Comparison of ENCODE assay signal across 12 cellular contexts in the genomic region with DNA sequence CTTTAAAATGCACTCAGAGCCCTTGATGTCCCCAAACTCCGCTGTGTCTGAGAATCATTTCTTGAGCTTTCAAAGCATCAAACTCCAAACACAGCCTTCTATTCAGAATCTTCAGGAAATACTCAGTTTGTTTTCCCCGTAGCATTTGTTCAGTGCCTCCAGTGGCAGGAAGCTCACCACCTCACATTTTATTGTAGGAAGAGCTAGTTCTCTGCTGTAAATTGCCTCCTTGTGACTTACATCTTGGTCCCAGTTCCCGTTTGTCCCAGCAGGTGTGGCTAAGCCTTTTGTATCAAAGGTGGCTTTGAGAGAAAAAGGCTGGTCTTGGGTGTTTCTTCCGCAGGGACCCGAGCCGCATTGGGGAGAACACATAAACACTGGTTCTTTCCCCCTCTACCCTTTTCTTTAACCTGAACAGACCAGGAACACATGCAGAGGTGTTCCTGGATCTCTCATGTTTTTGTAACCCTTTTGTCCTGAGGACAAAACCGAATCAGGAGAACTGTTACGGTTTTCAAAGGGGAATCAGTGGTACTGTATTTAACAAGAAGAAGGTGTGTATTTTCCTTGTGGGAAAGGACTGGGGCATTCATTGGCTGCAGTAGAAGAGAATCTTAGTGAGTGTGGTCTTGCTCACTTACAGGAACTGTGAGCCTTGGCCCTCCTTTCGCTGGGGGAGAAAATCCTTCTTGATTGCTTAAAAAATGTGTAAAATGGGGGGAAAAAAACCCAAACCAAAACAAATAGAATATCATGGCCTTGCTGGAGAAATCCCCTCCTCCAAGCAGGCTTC. TPM values are rescaled to one million over a fixed set of nuclear protein-coding genes. Genes with fewer than 3 reads are reported as not detected.
DNase-seq lines count a peak whose midpoint lies in the region; ATAC-seq, FAIRE-seq and TF ChIP-seq lines count a peak whose summit lies in the region.
"Had no signal": no experiment of that assay in that cellular context is flagged by ENCODE, and none has a peak within 500 bp of the region (broad histone marks: within the 10 kb centered on the region; RNA-seq: fewer than 3 reads in every experiment).

No MANE protein-coding gene starts in this region.

- no peak for TF ChIP-seq POLR2A in K562 (conservative IDR thresholded peaks at IDR 0.05)

- no peak overlapping the region for H4K5ac ChIP-seq in H9 (ENCODE audit: insufficient read length, low read depth, low read length)

- in situ Hi-C loops in HAP-1 (cut with MboI; ENCODE audit: low sequenced_read_pairs) (no loop called here), K562 (cut with MboI) (no loop called here)

- H4K8ac ChIP-seq in H9 (replicated peaks; ENCODE audit: insufficient read length, low read depth, low read length): no peak overlapping the region

- H3K4me3 ChIP-seq in HAP-1 (peak overlapping the region; percentile 47), K562 (no peak overlapping the region), kidney epithelial cell (ENCODE audit: low read depth, low read length) (peak overlapping the region; percentile 94), stomach smooth muscle (ENCODE audit: low read length in 2 of 2) (peak overlapping the region; percentile 49 to 88)
- H3K4me3 ChIP-seq in CD4-positive, alpha-beta memory T cell (ENCODE audit: low read length in 2 of 2): no peak overlapping the region

- H3K79me1 ChIP-seq in H9 (ENCODE audit: insufficient read depth, low read depth, low read length, poor library complexity, severe bottlenecking): no peaks in the 10 kb centered on the region

- TF ChIP-seq CTCF in K562 (IDR thresholded peaks at IDR 0.05 in 2 of 3, conservative IDR thresholded peaks at IDR 0.05 in 1 of 3; ENCODE audit: insufficient read depth in 2 of 3, low read depth in 1 of 3, low read length in 3 of 3) (no peak), kidney epithelial cell (IDR thresholded peaks at IDR 0.05; ENCODE audit: insufficient read depth, low read length, poor library complexity, severe bottlenecking) (no peak), H9 (conservative IDR thresholded peaks at IDR 0.05) (no peak)

- 7% methylated on average over 9 of the region's 9 CpGs for WGBS in K562 (ENCODE audit: insufficient coverage, low coverage, missing lambda C conversion rate)
- no CpG with 5 or more reads among the region's 9 CpGs for WGBS in H9 (ENCODE audit: extremely low coverage, insufficient read length, low lambda C conversion rate)

- no peak overlapping the region for H2BK120ac ChIP-seq in H9 (ENCODE audit: low read depth, low read length, poor library complexity, severe bottlenecking)

- H3T11ph ChIP-seq in H9 (ENCODE audit: low read length): no peak overlapping the region

- no peak for TF ChIP-seq RAD21 in K562 (CRISPR knock-in tag; conservative IDR thresholded peaks at IDR 0.05 in 1 of 2, IDR thresholded peaks at IDR 0.05 in 1 of 2)

- H3K36me3 ChIP-seq in HAP-1 (replicated peaks) (no peaks in the 10 kb centered on the region), K562 (ENCODE audit: control insufficient read depth, insufficient read depth, low read length) (no peaks in the 10 kb centered on the region), kidney epithelial cell (ENCODE audit: control insufficient read depth, insufficient read depth, low read length) (no peaks in the 10 kb centered on the region), stomach smooth muscle (ENCODE audit: control insufficient read depth in 2 of 2, insufficient read depth in 2 of 2, low read length in 2 of 2) (no peaks in the 10 kb centered on the region)
- no peaks in the 10 kb centered on the region for H3K36me3 ChIP-seq in CD4-positive, alpha-beta memory T cell (ENCODE audit: insufficient read depth, low read length)

- H3K36me3 Mint-ChIP-seq in CD4-positive, alpha-beta memory T cell: no peaks in the 10 kb centered on the region
- H3K36me3 Mint-ChIP-seq in H9 (ENCODE audit: insufficient read depth in 1 of 3, low read depth in 3 of 3): peaks cover 0 to 8% (median 0%) of the 10 kb centered on the region in 3 experiments; a peak in 4 of 7 replicates

- no peak overlapping the region for H2BK5ac ChIP-seq in H9 (ENCODE audit: insufficient read length, low read length)

- no peak overlapping the region for H3K23ac ChIP-seq in H9 (ENCODE audit: insufficient read length, low read depth, low read length)

- no peak overlapping the region for H2BK15ac ChIP-seq in H9 (ENCODE audit: low read depth, low read length)

- TF ChIP-seq EP300 in K562 (IDR thresholded peaks at IDR 0.05; ENCODE audit: low read length): no peak

- H3K9ac ChIP-seq in K562 (ENCODE audit: insufficient read depth in 1 of 2, low read depth in 2 of 2, low read length in 2 of 2): no peak overlapping the region
- H3K9ac ChIP-seq in stomach smooth muscle (ENCODE audit: low read length in 2 of 2): peak overlapping the region in 1 of 2 donors; percentile 25
- H3K9ac ChIP-seq in H9 (ENCODE audit: extremely low read depth, insufficient read length, low read length): no peak overlapping the region

- H3K9me3 Mint-ChIP-seq in CD4-positive, alpha-beta memory T cell: peaks cover 0 to 15% (median 3%) of the 10 kb centered on the region in 8 donors
- H3K9me3 Mint-ChIP-seq in H9: peaks cover 8 to 11% of the 10 kb centered on the region in 2 experiments

- H4K20me1 ChIP-seq in K562 (replicated peaks; ENCODE audit: control insufficient read depth, insufficient read depth, low read length) (no peaks in the 10 kb centered on the region), H9 (ENCODE audit: control insufficient read depth, insufficient read depth, insufficient read length) (no peaks in the 10 kb centered on the region)

- intact Hi-C loops in K562 (cut with micrococcal nuclease): loop anchor here (5.0 to 10.0 kb wide), 2 partner anchors 75 to 227 kb away; a partner anchor contains a TSS
- intact Hi-C loops in CD4-positive, alpha-beta memory T cell (cut with micrococcal nuclease): no loop called here

- peaks cover 7% of the 10 kb centered on the region for H3K4me1 ChIP-seq in HAP-1
- H3K4me1 ChIP-seq in K562 (replicated peaks in 1 of 2; ENCODE audit: control insufficient read depth in 2 of 2, insufficient read depth in 2 of 2, low read length in 2 of 2): peaks cover 0 to 11% of the 10 kb centered on the region in 2 experiments; a peak in 2 of 5 replicates
- H3K4me1 ChIP-seq in stomach smooth muscle (ENCODE audit: control insufficient read depth, insufficient read depth, low read length): peaks cover 12% of the 10 kb centered on the region
- H3K4me1 ChIP-seq in CD4-positive, alpha-beta memory T cell (ENCODE audit: insufficient read depth, low read length): peaks cover 4% of the 10 kb centered on the region
- H3K4me1 ChIP-seq in H9 (ENCODE audit: insufficient read depth, low read length): no peaks in the 10 kb centered on the region

- H4K91ac ChIP-seq in H9 (ENCODE audit: insufficient read length, low read depth, low read length): no peak overlapping the region

- DNase-seq in HAP-1 (ENCODE audit: low spot score in 2 of 2) (peak; percentile 8 to 16), K562 (ENCODE audit: extremely low read depth in 1 of 4, low spot score in 3 of 4) (no peak), kidney epithelial cell (ENCODE audit: low read depth) (no peak), H9 (no peak), LoVo (ENCODE audit: low spot score) (no peak)
- DNase-seq in CD4-positive, alpha-beta memory T cell: no peak
- DNase-seq: activated T-cell treated with anti-CD3 and anti-CD28 coated beads, Interleukin-2, amount 50 U/mL, for 1 hour; dermis blood vessel endothelial cell; DMS79; NCI-H1092 treated with DMSO at 0.1 percent for 48 hours had no signal

- no peak overlapping the region for H2BK12ac ChIP-seq in H9 (ENCODE audit: insufficient read length, low read depth, low read length)

- peaks cover 36 to 37% of the 10 kb centered on the region in 2 donors for H3K27me3 Mint-ChIP-seq in CD4-positive, alpha-beta memory T cell
- H3K27me3 Mint-ChIP-seq in H9 (ENCODE audit: low read depth): peaks cover 45% of the 10 kb centered on the region

- no peak overlapping the region for H3K56ac ChIP-seq in H9 (ENCODE audit: insufficient read length, low read depth, low read length)

- no peak overlapping the region for H3K27ac ChIP-seq in K562 (ENCODE audit: extremely low read depth, low read depth, low read length)
- H3K27ac ChIP-seq in stomach smooth muscle (ENCODE audit: low read length): peak overlapping the region; percentile 37
- H3K27ac ChIP-seq in CD4-positive, alpha-beta memory T cell (ENCODE audit: low read depth, low read length): no peak overlapping the region
- H3K27ac ChIP-seq in H9 (ENCODE audit: insufficient read length, low read depth, low read length): no peak overlapping the region

- no peak overlapping the region for H3K27ac Mint-ChIP-seq in CD4-positive, alpha-beta memory T cell
- H3K27ac Mint-ChIP-seq in H9: no peak overlapping the region

- no peaks in the 10 kb centered on the region for H3K9me1 ChIP-seq in K562 (ENCODE audit: control insufficient read depth, insufficient read depth, low read length)

- H3K14ac ChIP-seq in H9 (ENCODE audit: insufficient read depth, low read length): no peak overlapping the region

- H3K9me3 ChIP-seq in HAP-1: 0 out of 2 replicates have a peak, but pooled peaks cover 2% of the 10 kb centered on the region
- no peaks in the 10 kb centered on the region for H3K9me3 ChIP-seq in K562 (replicated peaks; ENCODE audit: control insufficient read depth, insufficient read depth, low read depth, low read length)
- H3K9me3 ChIP-seq in stomach smooth muscle (ENCODE audit: control insufficient read depth in 2 of 2, low read length in 2 of 2): no peaks in the 10 kb centered on the region
- no peaks in the 10 kb centered on the region for H3K9me3 ChIP-seq in CD4-positive, alpha-beta memory T cell (ENCODE audit: control insufficient read depth in 1 of 2, low read length in 2 of 2)
- H3K9me3 ChIP-seq in H9 (ENCODE audit: control insufficient read depth, low read depth, low read length): no peaks in the 10 kb centered on the region

- POLR2A ChIA-PET in K562 (lab: Yijun Ruan, JAX): interaction anchor here (0.6 to 1.1 kb wide), 5 partner anchors 9 to 213 kb away, joined by 3 to 4 read pairs (median 3); no protein-coding TSS in a partner anchor
- POLR2A ChIA-PET in CD4-positive, alpha-beta memory T cell (lab: Charles Lee; ENCODE audit: partially characterized antibody): no interaction called here

- H3K4me1 Mint-ChIP-seq in CD4-positive, alpha-beta memory T cell: peaks cover 3 to 18% (median 6%) of the 10 kb centered on the region in 4 donors
- H3K4me1 Mint-ChIP-seq in H9: peaks cover 6 to 13% of the 10 kb centered on the region in 2 experiments; a peak in 3 of 4 replicates

- peaks cover 15% of the 10 kb centered on the region for H3K23me2 ChIP-seq in H9 (ENCODE audit: insufficient read length, low read depth, low read length, poor library complexity, severe bottlenecking)

- CTCF ChIA-PET in K562 (lab: Yijun Ruan, JAX; ENCODE audit: low intra/inter-chr PET ratio): no interaction called here
- CTCF ChIA-PET in CD4-positive, alpha-beta memory T cell (lab: Charles Lee; ENCODE audit: partially characterized antibody): no interaction called here

- H3K27me3 ChIP-seq in HAP-1 (ENCODE audit: low read depth) (no peaks in the 10 kb centered on the region), K562 (ENCODE audit: control insufficient read depth in 2 of 2, insufficient read depth in 2 of 2, low read length in 2 of 2) (peaks cover 18 to 22% of the 10 kb centered on the region in 2 experiments), kidney epithelial cell (ENCODE audit: control insufficient read depth, insufficient read depth, low read length) (no peaks in the 10 kb centered on the region), stomach smooth muscle (ENCODE audit: control insufficient read depth in 1 of 2, insufficient read depth in 2 of 2, low read length in 2 of 2) (no peaks in the 10 kb centered on the region), H9 (ENCODE audit: insufficient read depth, low read length) (peaks cover 4% of the 10 kb centered on the region; the same call in 1 of the 2 replicates)
- no peaks in the 10 kb centered on the region for H3K27me3 ChIP-seq in CD4-positive, alpha-beta memory T cell (ENCODE audit: insufficient read depth, low read length)

- H3K18ac ChIP-seq in H9 (ENCODE audit: insufficient read length, low read depth, low read length): no peak overlapping the region

- H2BK20ac ChIP-seq in H9 (ENCODE audit: low read depth, low read length, poor library complexity, severe bottlenecking): no peak overlapping the region

- no TSS peak for BruUV-seq in K562 (replicated peaks; lab: Mats Ljungman, UMichigan)

- H2AK5ac ChIP-seq in H9 (ENCODE audit: insufficient read length, low read length): no peak overlapping the region

- H2AFZ ChIP-seq in K562 (ENCODE audit: low read depth, low read length) (peak overlapping the region; percentile 62; the same call in 1 of the 2 replicates), H9 (ENCODE audit: low read length) (no peak overlapping the region)

- ATAC-seq in K562 (peak; percentile 16; the same call in 2 of the 3 replicates), HG02588 (IDR thresholded peaks at IDR 0.05; ENCODE audit: unreplicated experiment) (no peak)

- H3K79me2 ChIP-seq in K562 (ENCODE audit: control insufficient read depth, insufficient read depth, low read length): no peaks in the 10 kb centered on the region
- no peaks in the 10 kb centered on the region for H3K79me2 ChIP-seq in H9 (ENCODE audit: insufficient read depth, low read length)

- H3K4ac ChIP-seq in H9 (ENCODE audit: low read depth, low read length): no peak overlapping the region

- H3K4me2 ChIP-seq in K562 (ENCODE audit: insufficient read depth, low read length) (peak overlapping the region; percentile 9; the same call in 1 of the 2 replicates), H9 (ENCODE audit: insufficient read depth, insufficient read length, low read length) (no peak overlapping the region)

- FAIRE-seq in K562 (lab: Jason Lieb, UNC): no peak

- peak overlapping the region in 2 of 8 donors; percentile 30 to 44 for H3K4me3 Mint-ChIP-seq in CD4-positive, alpha-beta memory T cell
- peak overlapping the region in 1 of 2 experiments; percentile 36; a peak in 1 of 5 replicates for H3K4me3 Mint-ChIP-seq in H9

RNA-seq across cellular contexts. Expression of a gene that starts 1.9 kb away (rescaled TPM):
- 1.5 TPM in 2 replicates for total RNA-seq in K562 (2011; cell fraction: chromatin; rRNA removed; ENCODE audit: low replicate concordance)
- total RNA-seq in K562 (2011; cell fraction: nucleolus; rRNA removed): 0.13 and 0.67 TPM in 2 replicates
- 1.6 TPM in 2 replicates for total RNA-seq in K562 (2011; cell fraction: nucleoplasm; rRNA removed)
- total RNA-seq in K562 (2014; rRNA removed) (0.18 and 0.24 TPM in 2 replicates), K562 (2014; rRNA removed; fragmentation: Illumina TruSeq; extraction: Trizol) (0.69 and 0.83 TPM in 2 replicates), K562 (2015; rRNA removed; fragmentation: Illumina TruSeq; extraction: Trizol) (0.94 and 1.1 TPM in 2 replicates), K562 (2021) (0.92 and 1.2 TPM in 2 replicates), kidney epithelial cell (46.7 and 47.0 TPM in 2 replicates), H9 (2021) (1.5 and 1.6 TPM in 2 replicates)
- polyA plus RNA-seq in K562 (2011; rRNA removed) (0.14 and 1.7 TPM in 2 replicates), K562 (2014; fragmentation: Illumina TruSeq; extraction: Trizol) (1.5 and 1.7 TPM in 2 replicates), K562 (2014; fragmentation: Nextera tagmentation; extraction: Ambion mirVana) (under 1 TPM; 0.28 to 0.34 TPM), K562 (2014; rRNA removed) (0.53 and 1.1 TPM in 2 replicates)
- 0.10 and 0.70 TPM in 2 replicates for polyA plus RNA-seq in K562 (2011; cell fraction: cytosol; rRNA removed)
- polyA plus RNA-seq in K562 (2011; cell fraction: nucleus; rRNA removed): 0.18 and 1.4 TPM in 2 replicates
- polyA plus RNA-seq in K562 (2012): 2.3 and 3.3 TPM in 2 replicates
- 0.24 and 1.3 TPM in 2 replicates for polyA minus RNA-seq in K562 (2011; rRNA and poly(A)+ RNA removed)
- polyA minus RNA-seq in K562 (2011; cell fraction: cytosol; rRNA and poly(A)+ RNA removed): 0.46 and 1.2 TPM in 2 replicates
- polyA minus RNA-seq in K562 (2011; cell fraction: nucleus; rRNA and poly(A)+ RNA removed): 0.44 and 0.81 TPM in 2 replicates
- not detected for total RNA-seq in CD4-positive, alpha-beta memory T cell
- under 1 TPM in 1 of 2 donors, not detected in 1; 0.37 TPM for polyA plus RNA-seq in CD4-positive, alpha-beta memory T cell

Comparison
In these comparisons a context has a peak if more than half of its experiments do, and no peak if none do; other contexts are left out.
1. DNase-seq: peak in HAP-1 (2 of 2); none in K562 (0 of 4), kidney epithelial cell (single experiment), CD4-positive, alpha-beta memory T cell (0 of 5), H9 (single experiment) and LoVo (single experiment).
2. H3K4me3 ChIP-seq: peak in HAP-1 (single experiment), kidney epithelial cell (single experiment) and stomach smooth muscle (2 of 2); none in K562 (single experiment) and CD4-positive, alpha-beta memory T cell (0 of 2).
3. RNA of a gene that starts 1.9 kb away (total RNA-seq): 46.7 to 47.0 TPM in kidney epithelial cell; 1.5 to 1.6 TPM in H9, 0.13 to 1.6 TPM in K562 and not detected in CD4-positive, alpha-beta memory T cell; every median in the first group is over 10 times any median in the second.